In the genomic region with DNA sequence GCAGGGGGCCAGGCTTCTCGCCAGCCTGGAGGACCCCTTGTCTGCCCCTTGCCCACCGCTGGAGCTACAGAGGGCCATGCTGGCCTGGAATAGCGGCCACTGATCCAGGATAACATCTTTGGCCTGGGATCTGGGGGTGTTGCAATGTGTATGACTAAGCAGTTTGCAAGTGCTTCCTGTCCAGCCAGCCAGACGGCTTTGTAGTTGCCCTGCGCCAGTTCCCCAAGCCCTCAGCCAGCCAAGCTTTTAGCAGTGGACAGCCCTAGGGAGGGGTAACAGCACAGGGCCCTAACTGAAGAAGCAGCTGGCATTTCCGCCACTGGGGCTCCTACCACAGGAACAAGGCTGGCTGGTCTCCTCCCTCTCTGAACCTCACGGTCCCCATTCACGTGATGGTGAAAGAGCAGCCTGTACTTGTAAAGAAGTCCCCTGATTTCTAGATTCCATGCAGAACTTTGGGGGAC, we compare ENCODE assay signal across 9 cellular contexts. TPM values are rescaled to one million over a fixed set of nuclear protein-coding genes. Genes with fewer than 3 reads are reported as not detected.
DNase-seq lines count a peak whose midpoint lies in the region; ATAC-seq lines count a peak whose summit lies in the region.
"Had no signal": no experiment of that assay in that cellular context is flagged by ENCODE, and none has a peak within 500 bp of the region (broad histone marks: within the 10 kb centered on the region; RNA-seq: fewer than 3 reads in every experiment).

No MANE protein-coding gene starts in this region.

- in situ Hi-C loops in Caki2 (cut with HindIII; ENCODE audit: low pct_unique_long_range_greater_than_20kb, low sequenced_read_pairs) = no loop called here

- no peaks in the 10 kb centered on the region for H3K27me3 Mint-ChIP-seq in activated CD4-positive, alpha-beta memory T cell treated with anti-CD3 and anti-CD28 coated beads, Interleukin-2, amount 10 ng/mL, durations not matched to agents 7 days and 5 days
- H3K27me3 Mint-ChIP-seq: memory B cell had no signal

- DNase-seq in Caki2 (ENCODE audit: low read depth) (peak; percentile 17), NOMO-1 (lab: John Stamatoyannopoulos, UW; ENCODE audit: unreplicated experiment in 2 of 2) (peak; percentile 83 to 86), dermis blood vessel endothelial cell (peak; percentile 92), midbrain (lab: John Stamatoyannopoulos, UW) (peak; percentile 75), NCI-H2107 (lab: John Stamatoyannopoulos, UW) (no peak)
- no peak for DNase-seq in stimulated activated CD4-positive, alpha-beta T cell treated with anti-CD3 and anti-CD28 coated beads, Interleukin-4, amount 100 ng/mL, for 1 hour
- DNase-seq in activated CD4-positive, alpha-beta memory T cell treated with anti-CD3 and anti-CD28 coated beads, Interleukin-2, amount 10 ng/mL, durations not matched to agents 7 days and 5 days = no peak

- no peak for ATAC-seq in HG02970 (IDR thresholded peaks at IDR 0.05; ENCODE audit: low FRiP score, unreplicated experiment)

- H3K9me3 Mint-ChIP-seq in activated CD4-positive, alpha-beta memory T cell treated with anti-CD3 and anti-CD28 coated beads, Interleukin-2, amount 10 ng/mL, durations not matched to agents 7 days and 5 days = no peaks in the 10 kb centered on the region
- H3K9me3 Mint-ChIP-seq: memory B cell had no signal

- CTCF ChIA-PET in activated CD4-positive, alpha-beta memory T cell treated with anti-CD3 and anti-CD28 coated beads, Interleukin-2, amount 10 ng/mL, durations not matched to agents 7 days and 5 days (lab: Charles Lee) = no interaction called here

- peaks cover 39% of the 10 kb centered on the region for H3K36me3 Mint-ChIP-seq in activated CD4-positive, alpha-beta memory T cell treated with anti-CD3 and anti-CD28 coated beads, Interleukin-2, amount 10 ng/mL, durations not matched to agents 7 days and 5 days (ENCODE audit: low read depth)

- H3K4me1 Mint-ChIP-seq in activated CD4-positive, alpha-beta memory T cell treated with anti-CD3 and anti-CD28 coated beads, Interleukin-2, amount 10 ng/mL, durations not matched to agents 7 days and 5 days = peaks cover 30% of the 10 kb centered on the region

- no peak overlapping the region for H3K4me3 Mint-ChIP-seq in activated CD4-positive, alpha-beta memory T cell treated with anti-CD3 and anti-CD28 coated beads, Interleukin-2, amount 10 ng/mL, durations not matched to agents 7 days and 5 days
- H3K4me3 Mint-ChIP-seq: memory B cell had no signal

- H3K27ac Mint-ChIP-seq in activated CD4-positive, alpha-beta memory T cell treated with anti-CD3 and anti-CD28 coated beads, Interleukin-2, amount 10 ng/mL, durations not matched to agents 7 days and 5 days = no peak overlapping the region

- POLR2A ChIA-PET in activated CD4-positive, alpha-beta memory T cell treated with anti-CD3 and anti-CD28 coated beads, Interleukin-2, amount 10 ng/mL, durations not matched to agents 7 days and 5 days (lab: Charles Lee) = no interaction called here

RNA-seq across cellular contexts. Expression of a gene that starts 32.1 kb away (rescaled TPM):
- 110 and 135 TPM in 2 replicates for total RNA-seq in Caki2 (2014; rRNA removed; shearing (Covaris generic); ENCODE audit: low replicate concordance)
- total RNA-seq in dermis blood vessel endothelial cell = 50.5 and 67.6 TPM in 2 replicates
- total RNA-seq in activated CD4-positive, alpha-beta memory T cell treated with anti-CD3 and anti-CD28 coated beads, Interleukin-2, amount 10 ng/mL, durations not matched to agents 7 days and 5 days = 10 to 100 TPM; 86.4 to 89.5 TPM

RNA-seq across cellular contexts. Expression of a gene that starts 32.4 kb away (rescaled TPM):
- total RNA-seq in Caki2 (2014; rRNA removed; shearing (Covaris generic); ENCODE audit: low replicate concordance) = 31.4 and 78.5 TPM in 2 replicates
- 21.5 and 23.5 TPM in 2 replicates for total RNA-seq in dermis blood vessel endothelial cell
- 10 to 100 TPM; 23.1 to 26.4 TPM for total RNA-seq in activated CD4-positive, alpha-beta memory T cell treated with anti-CD3 and anti-CD28 coated beads, Interleukin-2, amount 10 ng/mL, durations not matched to agents 7 days and 5 days

RNA-seq across cellular contexts. Expression of a gene that starts 38.8 kb away (rescaled TPM):
- 20.9 and 23.7 TPM in 2 replicates for total RNA-seq in Caki2 (2014; rRNA removed; shearing (Covaris generic); ENCODE audit: low replicate concordance)
- 24.2 and 33.5 TPM in 2 replicates for total RNA-seq in dermis blood vessel endothelial cell
- 10 to 100 TPM; 76.5 to 81.0 TPM for total RNA-seq in activated CD4-positive, alpha-beta memory T cell treated with anti-CD3 and anti-CD28 coated beads, Interleukin-2, amount 10 ng/mL, durations not matched to agents 7 days and 5 days

Comparison
In these comparisons a context has a peak if more than half of its experiments do, and no peak if none do; other contexts are left out.
1. DNase-seq: peak in Caki2 (single experiment), NOMO-1 (2 of 2), dermis blood vessel endothelial cell (single experiment) and midbrain (single experiment); none in stimulated activated CD4-positive, alpha-beta T cell treated with anti-CD3 and anti-CD28 coated beads, Interleukin-4, amount 100 ng/mL, for 1 hour (single experiment), activated CD4-positive, alpha-beta memory T cell treated with anti-CD3 and anti-CD28 coated beads, Interleukin-2, amount 10 ng/mL, durations not matched to agents 7 days and 5 days (single experiment) and NCI-H2107 (single experiment).